22 cellular contexts compared by ENCODE assay signal in genomic region chr3:31847760-31848159, GRCh38.
"Had no signal": no experiment of that assay in that cellular context is flagged by ENCODE, and none has a peak within 500 bp of the region (broad histone marks: within the 10 kb centered on the region; RNA-seq: fewer than 3 reads in every experiment).

No MANE protein-coding gene starts in this region.

- H3K4me3 Mint-ChIP-seq: endodermal cell; naive thymus-derived CD4-positive, alpha-beta T cell; nephron progenitor cell had no signal

- H3K36me3 ChIP-seq: gastrocnemius medialis, heart left ventricle, left lung, prostate gland, right atrium auricular region, sigmoid colon, stomach, tibial nerve, upper lobe of left lung had no signal

- H3K27ac Mint-ChIP-seq: endodermal cell; naive thymus-derived CD4-positive, alpha-beta T cell; nephron progenitor cell had no signal

- H3K4me1 ChIP-seq: gastrocnemius medialis, left lung, prostate gland, right atrium auricular region, sigmoid colon, stomach, upper lobe of left lung had no signal

- H3K9me3 ChIP-seq: gastrocnemius medialis, heart left ventricle, left lung, prostate gland, right atrium auricular region, sigmoid colon, stomach, tibial nerve, upper lobe of left lung had no signal

- ATAC-seq: esophagus mucosa; gastrocnemius medialis; heart left ventricle; left cardiac atrium; left lung; naive thymus-derived CD4-positive, alpha-beta T cell had no signal

- DNase-seq: effector CD8-positive, alpha-beta T cell; endodermal cell; foreskin fibroblast; gastrocnemius medialis; heart left ventricle; left cardiac atrium; left lung; mesendoderm; midbrain; naive thymus-derived CD4-positive, alpha-beta T cell; nephron progenitor cell; nucleus accumbens; sigmoid colon; stimulated activated naive CD4-positive, alpha-beta T cell; stomach had no signal

- H3K9me3 Mint-ChIP-seq: endodermal cell; naive thymus-derived CD4-positive, alpha-beta T cell; nephron progenitor cell had no signal

- H3K27me3 ChIP-seq: gastrocnemius medialis, heart left ventricle, hepatocyte, left lung, right atrium auricular region, sigmoid colon, stomach, tibial nerve, upper lobe of left lung had no signal

- H3K4me3 ChIP-seq: gastrocnemius medialis, heart left ventricle, hepatocyte, left lung, prostate gland, right atrium auricular region, sigmoid colon, stomach, tibial nerve, upper lobe of left lung had no signal

- H3K27ac ChIP-seq: epithelial cell of prostate, gastrocnemius medialis, heart left ventricle, hepatocyte, left lung, prostate gland, right atrium auricular region, sigmoid colon, stomach, tibial nerve, upper lobe of left lung had no signal
